In the genomic region with DNA sequence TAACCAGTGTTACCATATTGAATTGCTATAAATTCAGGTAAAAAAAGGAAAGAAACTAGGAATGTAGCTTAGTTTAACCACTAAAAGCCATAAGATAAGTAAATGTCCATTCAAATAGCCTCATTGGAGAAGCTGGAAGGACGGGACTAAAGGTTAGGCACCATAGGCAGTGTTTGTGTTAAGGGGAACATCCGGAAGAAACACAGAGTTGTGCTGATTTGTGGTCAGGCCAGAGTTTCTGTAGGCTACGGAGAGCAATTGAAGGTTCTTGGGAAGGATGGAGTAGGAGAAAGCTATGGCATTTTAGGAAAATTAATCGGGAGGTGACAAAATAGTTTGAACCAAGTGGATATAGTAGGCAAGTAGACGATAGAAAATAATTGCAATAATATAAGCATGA, we compare ENCODE assay signal across 33 cellular contexts. TPM values are rescaled to one million over a fixed set of nuclear protein-coding genes. Genes with fewer than 3 reads are reported as not detected.
"Had no signal": no experiment of that assay in that cellular context is flagged by ENCODE, and none has a peak within 500 bp of the region (broad histone marks: within the 10 kb centered on the region; RNA-seq: fewer than 3 reads in every experiment).

No MANE protein-coding gene starts in this region.

- H3K4me1 ChIP-seq: colonic mucosa had no signal

- H3K9me3 Mint-ChIP-seq: dendritic cell treated with granulocyte-macrophage colony-stimulating factor and Interleukin-4, amounts not matched to agents 40 ng/mL and 50 ng/mL, for 4 days; effector memory CD8-positive, alpha-beta T cell; naive thymus-derived CD4-positive, alpha-beta T cell; nephron; stimulated activated effector memory CD8-positive, alpha-beta T cell treated with anti-CD3 and anti-CD28 coated beads, Interleukin-12 subunit alpha, Interleukin-12 subunit beta, amount 100 ng/mL, for 72 hours; type B pancreatic cell had no signal

- FAIRE-seq: kidney had no signal

- H3K9me3 ChIP-seq: colonic mucosa, gastrocnemius medialis, prostate gland, right atrium auricular region, sigmoid colon, stomach, testis, tibial artery had no signal

- H3K27ac ChIP-seq: colonic mucosa, epithelial cell of prostate, prostate gland, right atrium auricular region, testis, tibial artery had no signal

- DNase-seq: colonic mucosa; effector memory CD8-positive, alpha-beta T cell; foreskin fibroblast; gastrocnemius medialis; head of caudate nucleus; kidney; mesenchymal stem cell; midbrain; naive thymus-derived CD4-positive, alpha-beta T cell; nucleus accumbens; sigmoid colon; stimulated activated CD4-positive, alpha-beta T cell treated with anti-CD3 and anti-CD28 coated beads, Interleukin-2, amount 100 ng/mL, for 24 hours; stimulated activated CD4-positive, alpha-beta T cell treated with anti-CD3 and anti-CD28 coated beads, Interleukin-4, amount 100 ng/mL, for 24 hours; stimulated activated naive CD4-positive, alpha-beta T cell treated with Interleukin-2 at 50 U/mL for 16 hours; stomach; testis; tibial artery had no signal

- H3K36me3 ChIP-seq: colonic mucosa, gastrocnemius medialis, prostate gland, right atrium auricular region, sigmoid colon, stomach, tibial artery had no signal

- H3K36me3 Mint-ChIP-seq: naive thymus-derived CD4-positive, alpha-beta T cell; stimulated activated effector memory CD8-positive, alpha-beta T cell treated with anti-CD3 and anti-CD28 coated beads, Interleukin-12 subunit alpha, Interleukin-12 subunit beta, amount 100 ng/mL, for 72 hours; type B pancreatic cell had no signal

- H3K27ac Mint-ChIP-seq: dendritic cell treated with granulocyte-macrophage colony-stimulating factor and Interleukin-4, amounts not matched to agents 40 ng/mL and 50 ng/mL, for 4 days; stimulated activated effector memory CD8-positive, alpha-beta T cell treated with anti-CD3 and anti-CD28 coated beads, Interleukin-12 subunit alpha, Interleukin-12 subunit beta, amount 100 ng/mL, for 72 hours; type B pancreatic cell had no signal

- H3K27me3 ChIP-seq: right atrium auricular region, sigmoid colon, testis, tibial artery had no signal

RNA-seq across cellular contexts. Expression of a gene that starts 1.3 kb away (rescaled TPM):
- total RNA-seq: esophagus mucosa, gastrocnemius medialis, glomerular endothelial cell, lower leg skin, lung microvascular endothelial cell, mucosa of gallbladder, osteocyte, prostate gland, stomach, subcutaneous adipose tissue had no signal

RNA-seq across cellular contexts. Expression of a gene that starts 10.0 kb away (rescaled TPM):
- total RNA-seq: esophagus mucosa; gastrocnemius medialis; glomerular endothelial cell; kidney; left lobe of liver; lung microvascular endothelial cell; mucosa of gallbladder; naive thymus-derived CD4-positive, alpha-beta T cell; osteocyte; skeletal muscle tissue; subcutaneous adipose tissue had no signal

RNA-seq across cellular contexts. Expression of a gene that starts 44.3 kb away (rescaled TPM):
- total RNA-seq: glomerular endothelial cell; lung microvascular endothelial cell; naive thymus-derived CD4-positive, alpha-beta T cell had no signal
- polyA plus RNA-seq: naive thymus-derived CD4-positive, alpha-beta T cell had no signal
